Comparison of ENCODE assay signal across 8 cellular contexts in the genomic region with DNA sequence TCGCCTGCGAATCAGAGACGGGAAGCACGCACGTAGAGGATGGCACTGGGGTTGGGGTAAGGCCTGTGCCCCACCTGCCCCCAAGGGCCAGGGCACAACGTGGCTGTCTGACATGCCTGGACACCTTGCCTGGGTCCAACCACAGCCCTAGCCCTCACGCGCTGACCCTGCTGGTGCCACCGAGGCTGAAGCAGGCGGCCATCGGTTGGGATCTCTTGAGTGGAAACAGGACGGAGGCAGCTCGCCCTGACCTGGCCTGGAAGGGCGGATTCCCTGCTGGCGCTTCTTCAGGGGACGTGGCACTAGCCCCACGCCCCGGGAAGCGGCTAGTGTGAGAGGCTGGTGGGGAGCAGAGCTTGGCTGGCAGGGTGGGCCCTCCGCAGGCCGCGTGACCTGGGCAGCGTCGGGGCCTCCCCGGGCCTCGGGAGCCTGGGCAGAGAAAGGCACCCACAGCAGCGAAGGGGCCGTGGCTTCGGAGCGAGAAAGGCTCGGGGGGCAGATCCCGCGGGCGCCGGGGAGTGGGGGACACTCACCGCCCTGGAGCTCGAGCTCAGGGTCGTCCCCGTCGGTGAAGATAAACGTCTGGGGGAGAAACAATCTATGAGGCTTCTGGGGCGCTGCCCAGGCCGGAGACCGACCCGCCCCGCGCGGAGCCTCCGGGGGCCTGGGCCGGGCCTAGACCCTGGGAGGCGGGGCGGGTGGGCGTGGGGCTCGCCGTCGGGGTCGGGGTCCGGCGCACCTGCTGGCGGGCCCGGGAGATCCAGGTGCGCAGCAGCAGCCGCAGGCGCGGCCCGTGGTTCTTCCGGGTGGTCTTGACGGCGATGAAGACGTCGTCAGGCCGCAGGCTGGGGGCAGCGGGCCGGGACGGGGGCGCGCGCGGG. TPM values are rescaled to one million over a fixed set of nuclear protein-coding genes. Genes with fewer than 3 reads are reported as not detected.
DNase-seq lines count a peak whose midpoint lies in the region; ATAC-seq lines count a peak whose summit lies in the region.

No MANE protein-coding gene starts in this region.

- POLR2A ChIA-PET in activated CD4-positive, alpha-beta memory T cell treated with anti-CD3 and anti-CD28 coated beads, Interleukin-2, amount 10 ng/mL, durations not matched to agents 7 days and 5 days (lab: Charles Lee): interaction anchor here (0.6 to 4.3 kb wide), 7 partner anchors 8 to 74 kb away, joined by 3 to 27 read pairs (median 4); a partner anchor contains a TSS

- peaks cover 12% of the 10 kb centered on the region for H3K4me1 Mint-ChIP-seq in activated T-cell treated with anti-CD3 and anti-CD28 coated beads, Interleukin-2, amount 50 U/mL, for 4 hours (ENCODE audit: low read depth)
- H3K4me1 Mint-ChIP-seq in activated CD4-positive, alpha-beta memory T cell treated with anti-CD3 and anti-CD28 coated beads, Interleukin-2, amount 10 ng/mL, durations not matched to agents 7 days and 5 days: peaks cover 25% of the 10 kb centered on the region

- H3K9ac ChIP-seq in skeletal muscle satellite cell (ENCODE audit: low read depth, low read length): peak overlapping the region; percentile 84

- peak; percentile 13 to 25 for ATAC-seq in activated T-cell treated with anti-CD3 and anti-CD28 coated beads, Interleukin-2, amount 50 U/mL, for 4 hours
- ATAC-seq in left ventricle myocardium superior (peak; percentile 12), HG02973 (IDR thresholded peaks at IDR 0.05; ENCODE audit: unreplicated experiment) (no peak)

- peak overlapping the region; percentile 78 for H3K27ac Mint-ChIP-seq in activated CD4-positive, alpha-beta memory T cell treated with anti-CD3 and anti-CD28 coated beads, Interleukin-2, amount 10 ng/mL, durations not matched to agents 7 days and 5 days

- H3K36me3 ChIP-seq in skeletal muscle satellite cell (ENCODE audit: insufficient read depth, low read length): peaks cover 56% of the 10 kb centered on the region

- H3K27me3 Mint-ChIP-seq in activated T-cell treated with anti-CD3 and anti-CD28 coated beads, Interleukin-2, amount 50 U/mL, for 4 hours (ENCODE audit: low read depth): no peaks in the 10 kb centered on the region
- no peaks in the 10 kb centered on the region for H3K27me3 Mint-ChIP-seq in activated CD4-positive, alpha-beta memory T cell treated with anti-CD3 and anti-CD28 coated beads, Interleukin-2, amount 10 ng/mL, durations not matched to agents 7 days and 5 days

- CTCF ChIA-PET in activated CD4-positive, alpha-beta memory T cell treated with anti-CD3 and anti-CD28 coated beads, Interleukin-2, amount 10 ng/mL, durations not matched to agents 7 days and 5 days (lab: Charles Lee): interaction anchor here (1.7 kb wide), 1 partner anchor 13 kb away, joined by 5 read pairs; a partner anchor contains a TSS

- H3K9me3 Mint-ChIP-seq in activated T-cell treated with anti-CD3 and anti-CD28 coated beads, Interleukin-2, amount 50 U/mL, for 4 hours: no peaks in the 10 kb centered on the region
- H3K9me3 Mint-ChIP-seq in activated CD4-positive, alpha-beta memory T cell treated with anti-CD3 and anti-CD28 coated beads, Interleukin-2, amount 10 ng/mL, durations not matched to agents 7 days and 5 days: no peaks in the 10 kb centered on the region

- H3K4me3 ChIP-seq in skeletal muscle satellite cell (ENCODE audit: low read length): peak overlapping the region; percentile 77

- H3K4me1 ChIP-seq in skeletal muscle satellite cell (ENCODE audit: control insufficient read depth, insufficient read depth, low read length): peaks cover 19% of the 10 kb centered on the region

- H3K27me3 ChIP-seq in skeletal muscle satellite cell (ENCODE audit: control insufficient read depth, insufficient read depth, low read length): no peaks in the 10 kb centered on the region

- peak overlapping the region; percentile 89 for H3K4me2 ChIP-seq in skeletal muscle satellite cell (ENCODE audit: low read length)

- no peak for DNase-seq in activated T-cell treated with anti-CD3 and anti-CD28 coated beads, Interleukin-2, amount 50 U/mL, for 4 hours
- no peak for DNase-seq in activated T-cell treated with anti-CD3 and anti-CD28 coated beads, Interleukin-2, amount 50 U/mL, for 1 hour
- no peak for DNase-seq in activated CD4-positive, alpha-beta memory T cell treated with anti-CD3 and anti-CD28 coated beads, Interleukin-2, amount 10 ng/mL, durations not matched to agents 7 days and 5 days
- DNase-seq in left ventricle myocardium superior (peak; percentile 44), NCI-H510A treated with DMSO at 0.1 percent for 48 hours (lab: John Stamatoyannopoulos, UW) (no peak), NCI-H446 (lab: John Stamatoyannopoulos, UW) (no peak)

- intact Hi-C loops in left ventricle myocardium superior (cut with micrococcal nuclease): no loop called here

- H3K9me3 ChIP-seq in skeletal muscle satellite cell (replicated peaks; ENCODE audit: low read length): no peaks in the 10 kb centered on the region

- peaks cover 6% of the 10 kb centered on the region for H3K36me3 Mint-ChIP-seq in activated T-cell treated with anti-CD3 and anti-CD28 coated beads, Interleukin-2, amount 50 U/mL, for 4 hours (ENCODE audit: insufficient read depth)
- H3K36me3 Mint-ChIP-seq in activated CD4-positive, alpha-beta memory T cell treated with anti-CD3 and anti-CD28 coated beads, Interleukin-2, amount 10 ng/mL, durations not matched to agents 7 days and 5 days (ENCODE audit: low read depth): peaks cover 12% of the 10 kb centered on the region

- peak overlapping the region; percentile 86 for H3K4me3 Mint-ChIP-seq in activated T-cell treated with anti-CD3 and anti-CD28 coated beads, Interleukin-2, amount 50 U/mL, for 4 hours
- H3K4me3 Mint-ChIP-seq in activated CD4-positive, alpha-beta memory T cell treated with anti-CD3 and anti-CD28 coated beads, Interleukin-2, amount 10 ng/mL, durations not matched to agents 7 days and 5 days: peak overlapping the region; percentile 84

RNA-seq across cellular contexts. Expression of a gene that starts 0.6 kb away (rescaled TPM):
- 10 to 100 TPM; 20.3 to 21.5 (median 20.4) TPM for total RNA-seq in activated T-cell treated with anti-CD3 and anti-CD28 coated beads, Interleukin-2, amount 50 U/mL, for 4 hours
- 10 to 100 TPM; 26.3 to 28.4 TPM for total RNA-seq in activated CD4-positive, alpha-beta memory T cell treated with anti-CD3 and anti-CD28 coated beads, Interleukin-2, amount 10 ng/mL, durations not matched to agents 7 days and 5 days
- total RNA-seq in left ventricle myocardium superior: 21.8 TPM
- total RNA-seq in skeletal muscle satellite cell (2012; rRNA removed): 29.5 and 31.2 TPM in 2 replicates

RNA-seq across cellular contexts. Expression of a gene that starts 0.7 kb away (rescaled TPM):
- 100 to 1,000 TPM; 172 to 183 (median 177) TPM for total RNA-seq in activated T-cell treated with anti-CD3 and anti-CD28 coated beads, Interleukin-2, amount 50 U/mL, for 4 hours
- 10 to 100 TPM; 69.0 to 75.6 TPM for total RNA-seq in activated CD4-positive, alpha-beta memory T cell treated with anti-CD3 and anti-CD28 coated beads, Interleukin-2, amount 10 ng/mL, durations not matched to agents 7 days and 5 days
- 90.6 TPM for total RNA-seq in left ventricle myocardium superior
- total RNA-seq in skeletal muscle satellite cell (2012; rRNA removed): 128 and 144 TPM in 2 replicates

RNA-seq across cellular contexts. Expression of a gene that starts 13.5 kb away (rescaled TPM):
- total RNA-seq in activated T-cell treated with anti-CD3 and anti-CD28 coated beads, Interleukin-2, amount 50 U/mL, for 4 hours: 10 to 100 TPM; 74.2 to 88.6 (median 76.9) TPM
- 10 to 100 TPM; 93.9 to 95.2 TPM for total RNA-seq in activated CD4-positive, alpha-beta memory T cell treated with anti-CD3 and anti-CD28 coated beads, Interleukin-2, amount 10 ng/mL, durations not matched to agents 7 days and 5 days
- 177 TPM for total RNA-seq in left ventricle myocardium superior
- 49.1 and 63.1 TPM in 2 replicates for total RNA-seq in skeletal muscle satellite cell (2012; rRNA removed)

RNA-seq across cellular contexts. Expression of a gene that starts 14.6 kb away (rescaled TPM):
- total RNA-seq in activated T-cell treated with anti-CD3 and anti-CD28 coated beads, Interleukin-2, amount 50 U/mL, for 4 hours: 100 to 1,000 TPM; 323 to 369 (median 326) TPM
- 10 to 100 TPM; 98.8 to 99.3 TPM for total RNA-seq in activated CD4-positive, alpha-beta memory T cell treated with anti-CD3 and anti-CD28 coated beads, Interleukin-2, amount 10 ng/mL, durations not matched to agents 7 days and 5 days
- 67.7 TPM for total RNA-seq in left ventricle myocardium superior
- 64.7 and 68.2 TPM in 2 replicates for total RNA-seq in skeletal muscle satellite cell (2012; rRNA removed)

RNA-seq across cellular contexts. Expression of a gene that starts 19.5 kb away (rescaled TPM):
- total RNA-seq in activated T-cell treated with anti-CD3 and anti-CD28 coated beads, Interleukin-2, amount 50 U/mL, for 4 hours: 1 to 10 TPM; 4.1 to 7.7 (median 4.8) TPM
- total RNA-seq in activated CD4-positive, alpha-beta memory T cell treated with anti-CD3 and anti-CD28 coated beads, Interleukin-2, amount 10 ng/mL, durations not matched to agents 7 days and 5 days: 1 to 10 TPM; 7.9 to 8.1 TPM
- total RNA-seq in left ventricle myocardium superior: 1.8 TPM
- total RNA-seq in skeletal muscle satellite cell (2012; rRNA removed): 9.6 and 15.5 TPM in 2 replicates
